1 cellular context compared by ENCODE assay signal in genomic region chr2:219209818-219210571, GRCh38.
A peak's percentile ranks its signal among the peaks of the same experiment; 100 is the strongest.
TF ChIP-seq lines count a peak whose summit lies in the region.

No MANE protein-coding gene starts in this region.

TF ChIP-seq in HepG2, 621 proteins besides CTCF, POLR2A, EP300 and RAD21:
- TF ChIP-seq DPF2 (CRISPR knock-in tag; IDR thresholded peaks at IDR 0.05; ENCODE audit: borderline replicate concordance, low read depth) = no peak
- TF ChIP-seq ZNF557 (CRISPR knock-in tag; IDR thresholded peaks at IDR 0.05) = no peak
- TF ChIP-seq ZNF775 (CRISPR knock-in tag; IDR thresholded peaks at IDR 0.05; ENCODE audit: borderline replicate concordance) = no peak
- 0 out of 2 replicates have a peak, but pooled peaks have one; percentile 23 for TF ChIP-seq ZNF501 (CRISPR knock-in tag; IDR thresholded peaks at IDR 0.05)
- TF ChIP-seq POLR2AphosphoS5 (IDR thresholded peaks at IDR 0.05; ENCODE audit: low read depth, low read length) = peak; percentile 11; the same call in 1 of the 2 replicates
- 0 out of 2 replicates have a peak, but pooled peaks have one; percentile 28 for TF ChIP-seq ZNF839 (CRISPR knock-in tag; IDR thresholded peaks at IDR 0.05; ENCODE audit: borderline replicate concordance)
- no peak for TF ChIP-seq TIGD3 (CRISPR knock-in tag; IDR thresholded peaks at IDR 0.05; ENCODE audit: borderline replicate concordance)
- no peak for TF ChIP-seq NBN (conservative IDR thresholded peaks at IDR 0.05)
- peak; percentile 66 for TF ChIP-seq POLR2G (IDR thresholded peaks at IDR 0.05; ENCODE audit: low read depth, low read length)
- TF ChIP-seq ZNF225 (CRISPR knock-in tag; IDR thresholded peaks at IDR 0.05) = no peak
- TF ChIP-seq ZNF10 (CRISPR knock-in tag; IDR thresholded peaks at IDR 0.05; ENCODE audit: borderline replicate concordance, low read depth) = no peak
- no peak for TF ChIP-seq TBL1XR1 (IDR thresholded peaks at IDR 0.05; ENCODE audit: borderline replicate concordance, low read length, partially characterized antibody)
- no peak for TF ChIP-seq ARHGAP35 (CRISPR knock-in tag; IDR thresholded peaks at IDR 0.05; ENCODE audit: borderline replicate concordance)
- peak; percentile 49; the same call in 1 of the 2 replicates for TF ChIP-seq MTA1 (CRISPR knock-in tag; IDR thresholded peaks at IDR 0.05; ENCODE audit: borderline replicate concordance)
- no peak for TF ChIP-seq NCOA2 (CRISPR knock-in tag; IDR thresholded peaks at IDR 0.05)
- TF ChIP-seq ZNF749 (CRISPR knock-in tag; IDR thresholded peaks at IDR 0.05; ENCODE audit: borderline replicate concordance) = no peak
- no peak for TF ChIP-seq HMGXB3 (CRISPR knock-in tag; IDR thresholded peaks at IDR 0.05; ENCODE audit: borderline replicate concordance)
